Comparison of ENCODE assay signal across 8 cellular contexts in the genomic region with DNA sequence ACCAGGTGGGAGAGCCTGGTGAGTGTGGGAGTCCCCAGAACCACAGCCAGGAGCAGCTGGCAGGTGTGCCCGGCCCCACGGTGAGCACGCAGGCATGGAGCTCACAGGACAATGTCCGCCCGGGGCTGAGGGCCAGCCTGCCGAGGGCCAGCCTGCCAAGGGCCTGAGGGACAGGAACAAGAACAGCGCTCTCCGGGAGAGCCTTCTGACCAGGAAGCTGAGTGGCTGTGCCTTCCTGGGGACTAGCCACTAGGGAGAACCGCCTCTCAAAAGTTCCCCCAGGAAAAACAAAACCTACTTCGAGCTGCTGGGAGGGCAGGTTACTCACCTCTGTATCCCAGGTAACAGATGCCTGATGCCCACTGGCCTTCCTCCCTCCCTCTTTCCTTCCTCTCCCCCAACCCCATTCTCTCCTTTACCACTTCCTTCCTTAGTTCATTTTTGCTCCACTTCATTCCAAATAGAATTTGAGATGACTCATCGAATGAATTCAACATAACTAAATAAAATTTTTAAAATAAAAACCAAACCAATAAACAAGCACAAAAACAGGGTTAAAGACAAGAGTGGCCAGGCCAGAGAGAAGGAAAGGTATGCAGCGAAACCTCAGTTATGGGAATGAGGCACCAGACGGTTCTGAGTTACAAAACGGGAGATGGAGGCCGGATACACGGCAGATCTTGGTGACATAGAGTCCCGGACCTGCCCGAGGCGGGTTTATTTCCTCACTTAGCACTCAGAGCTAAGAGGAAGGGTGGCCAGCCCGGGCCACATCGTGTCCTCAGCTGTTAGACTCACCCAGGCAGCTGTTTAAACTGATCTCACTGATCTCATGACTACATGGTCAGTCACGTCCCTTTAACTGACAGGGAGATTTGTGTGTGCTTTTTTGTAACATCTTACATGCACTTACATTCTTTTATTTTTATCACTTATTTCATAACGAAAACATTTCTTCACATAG.
DNase-seq lines count a peak whose midpoint lies in the region; ATAC-seq, FAIRE-seq and TF ChIP-seq lines count a peak whose summit lies in the region.

No MANE protein-coding gene starts in this region.

- H3K27ac ChIP-seq in temporal lobe (ENCODE audit: low read depth, low read length) = peak overlapping the region; percentile 9

- in situ Hi-C loops in astrocyte of the cerebellum (cut with HindIII; ENCODE audit: low sequenced_read_pairs) = no loop called here

- TF ChIP-seq CTCF in astrocyte of the cerebellum (IDR thresholded peaks at IDR 0.05; ENCODE audit: low read depth, low read length, missing control alignments) = no peak
- TF ChIP-seq CTCF in kidney epithelial cell (IDR thresholded peaks at IDR 0.05; ENCODE audit: insufficient read depth, low read length, poor library complexity, severe bottlenecking) = no peak

- H3K27me3 ChIP-seq in kidney epithelial cell (ENCODE audit: control insufficient read depth, insufficient read depth, low read length) = no peaks in the 10 kb centered on the region

- no peak for FAIRE-seq in HTR-8/SVneo (lab: Jason Lieb, UNC)

- H3K4me3 ChIP-seq in astrocyte of the cerebellum (ENCODE audit: low read depth, low read length) (peak overlapping the region; percentile 0), kidney epithelial cell (ENCODE audit: low read depth, low read length) (peak overlapping the region; percentile 29)

- no peak for ATAC-seq in HG03139 (IDR thresholded peaks at IDR 0.05; ENCODE audit: unreplicated experiment)
- no peak for ATAC-seq in GM18519 (IDR thresholded peaks at IDR 0.05; ENCODE audit: low FRiP score, unreplicated experiment)

- DNase-seq in HTR-8/SVneo (ENCODE audit: insufficient read length, low spot score) (peak; percentile 81), astrocyte of the cerebellum (ENCODE audit: low read depth) (no peak), kidney epithelial cell (ENCODE audit: low read depth) (peak; percentile 77), DMS79 (lab: John Stamatoyannopoulos, UW) (no peak), NK-92 (lab: John Stamatoyannopoulos, UW; ENCODE audit: unreplicated experiment) (no peak)

- H3K36me3 ChIP-seq in kidney epithelial cell (ENCODE audit: control insufficient read depth, insufficient read depth, low read length) = no peaks in the 10 kb centered on the region

Comparison
In these comparisons a context has a peak if more than half of its experiments do, and no peak if none do; other contexts are left out.
1. DNase-seq: peak in HTR-8/SVneo (single experiment) and kidney epithelial cell (single experiment); none in astrocyte of the cerebellum (single experiment), DMS79 (single experiment) and NK-92 (single experiment).